Comparison of ENCODE assay signal across 1 cellular context in the genomic region with DNA sequence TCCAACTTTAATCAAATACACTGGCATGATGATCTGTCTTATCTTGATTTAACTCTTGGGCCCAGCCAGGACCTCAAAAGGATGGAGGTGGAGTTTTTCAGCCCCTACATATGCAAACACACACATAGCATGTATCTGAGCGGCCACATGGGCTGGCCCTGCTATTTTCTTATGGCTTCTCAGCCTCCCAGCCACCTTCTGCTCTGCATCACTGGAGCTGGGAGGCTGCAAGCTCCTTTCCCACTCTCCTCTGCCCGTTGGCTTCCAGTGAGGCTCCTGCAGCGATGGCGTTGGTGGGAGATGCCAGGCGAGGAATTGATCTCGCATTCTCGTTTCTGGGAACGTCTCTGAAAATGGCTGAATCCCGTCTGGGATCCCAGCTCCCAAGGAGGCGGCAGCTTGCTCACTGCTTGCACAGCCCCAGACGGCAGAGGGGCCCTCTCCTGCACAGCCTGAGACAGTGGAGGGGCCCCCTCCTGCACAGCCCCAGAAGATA.
TF ChIP-seq lines count a peak whose summit lies in the region.

No MANE protein-coding gene starts in this region.

TF ChIP-seq in endothelial cell of umbilical vein, 7 proteins besides CTCF, POLR2A, EP300 and RAD21:
- no peak for TF ChIP-seq FOS (IDR thresholded peaks at IDR 0.05; ENCODE audit: borderline replicate concordance, insufficient read depth, low read length)
- TF ChIP-seq JUN (IDR thresholded peaks at IDR 0.05; ENCODE audit: borderline replicate concordance, insufficient read depth, insufficient read length, low read depth) = no peak
- TF ChIP-seq EZH2 (IDR thresholded peaks at IDR 0.05; ENCODE audit: borderline replicate concordance, low read depth, low read length, severe bottlenecking) = no peak
- TF ChIP-seq MYC (IDR thresholded peaks at IDR 0.05; ENCODE audit: low read depth, low read length) = no peak
- TF ChIP-seq, protein P1, sequence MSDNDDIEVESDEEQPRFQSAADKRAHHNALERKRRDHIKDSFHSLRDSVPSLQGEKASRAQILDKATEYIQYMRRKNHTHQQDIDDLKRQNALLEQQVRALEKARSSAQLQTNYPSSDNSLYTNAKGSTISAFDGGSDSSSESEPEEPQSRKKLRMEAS (IDR thresholded peaks at IDR 0.05; ENCODE audit: insufficient read depth, insufficient read length) = no peak
- TF ChIP-seq GATA2 (IDR thresholded peaks at IDR 0.05; ENCODE audit: insufficient read depth, insufficient read length, low read depth, low read length) = no peak
- no peak for TF ChIP-seq POLR2AphosphoS5 (IDR thresholded peaks at IDR 0.05; ENCODE audit: insufficient read depth, low read depth, low read length)
